ENCODE assay signal across 9 cellular contexts in genomic region chr18:74994502-74995403, GRCh38.
A peak's percentile ranks its signal among the peaks of the same experiment; 100 is the strongest.
DNase-seq lines count a peak whose midpoint lies in the region; ATAC-seq and TF ChIP-seq lines count a peak whose summit lies in the region.
"Had no signal": no experiment of that assay in that cellular context is flagged by ENCODE, and none has a peak within 500 bp of the region (broad histone marks: within the 10 kb centered on the region; RNA-seq: fewer than 3 reads in every experiment).

No MANE protein-coding gene starts in this region.

- peak overlapping the region; percentile 59 for H3K4me3 Mint-ChIP-seq in activated CD8-positive, alpha-beta T cell treated with anti-CD3 and anti-CD28 coated beads for 36 hours

- peaks cover 10% of the 10 kb centered on the region for H3K4me1 ChIP-seq in lower lobe of right lung

- no peaks in the 10 kb centered on the region for H3K9me3 ChIP-seq in lower lobe of right lung

- CTCF ChIA-PET in activated CD8-positive, alpha-beta T cell treated with anti-CD3 and anti-CD28 coated beads for 36 hours (lab: Charles Lee) = no interaction called here

- peak overlapping the region; percentile 39 for H3K27ac ChIP-seq in lower lobe of right lung

- peak overlapping the region; percentile 94 for H3K27ac Mint-ChIP-seq in activated CD8-positive, alpha-beta T cell treated with anti-CD3 and anti-CD28 coated beads for 36 hours

- H3K9me3 Mint-ChIP-seq in activated CD8-positive, alpha-beta T cell treated with anti-CD3 and anti-CD28 coated beads for 36 hours = no peaks in the 10 kb centered on the region

- no peak for TF ChIP-seq CTCF in GM10266 (IDR thresholded peaks at IDR 0.05; ENCODE audit: control insufficient read depth, insufficient read depth, low read depth, missing control alignments)
- no peak for TF ChIP-seq CTCF in activated CD8-positive, alpha-beta T cell treated with anti-CD3 and anti-CD28 coated beads for 36 hours (IDR thresholded peaks at IDR 0.05)
- no peak for TF ChIP-seq CTCF in lower lobe of right lung (IDR thresholded peaks at IDR 0.05)

- DNase-seq in GM10266 (ENCODE audit: extremely low spot score) = peak; percentile 57
- peak; percentile 49 for DNase-seq in activated CD8-positive, alpha-beta T cell treated with anti-CD3 and anti-CD28 coated beads for 36 hours
- no peak for DNase-seq in lower lobe of right lung
- DNase-seq in Ammon's horn (ENCODE audit: low spot score) = no peak
- no peak for DNase-seq in D341Med (ENCODE audit: low spot score)
- no peak for DNase-seq in DMS114 treated with DMSO at 0.1 percent for 48 hours (lab: John Stamatoyannopoulos, UW; ENCODE audit: unreplicated experiment)

- H3K4me3 ChIP-seq in lower lobe of right lung = no peak overlapping the region

- POLR2A ChIA-PET in activated CD8-positive, alpha-beta T cell treated with anti-CD3 and anti-CD28 coated beads for 36 hours (lab: Charles Lee) = interaction anchor here (0.6 kb wide), 1 partner anchor 76 kb away, joined by 3 read pairs; no protein-coding TSS in a partner anchor

- no peaks in the 10 kb centered on the region for H3K36me3 ChIP-seq in lower lobe of right lung

- no peaks in the 10 kb centered on the region for H3K27me3 Mint-ChIP-seq in activated CD8-positive, alpha-beta T cell treated with anti-CD3 and anti-CD28 coated beads for 36 hours

- peaks cover 45% of the 10 kb centered on the region for H3K4me1 Mint-ChIP-seq in activated CD8-positive, alpha-beta T cell treated with anti-CD3 and anti-CD28 coated beads for 36 hours (ENCODE audit: low read depth)

- H3K27me3 ChIP-seq in lower lobe of right lung (ENCODE audit: low read depth) = no peaks in the 10 kb centered on the region

- intact Hi-C loops in activated CD8-positive, alpha-beta T cell treated with anti-CD3 and anti-CD28 coated beads for 36 hours (cut with micrococcal nuclease) = loop anchor here (10.0 kb wide), 1 partner anchor 80 kb away; no protein-coding TSS in a partner anchor
- intact Hi-C loops in lower lobe of right lung (cut with DNase I) = no loop called here

- H3K36me3 Mint-ChIP-seq in activated CD8-positive, alpha-beta T cell treated with anti-CD3 and anti-CD28 coated beads for 36 hours (ENCODE audit: low read depth) = peaks cover 10% of the 10 kb centered on the region

- ATAC-seq in GM19467 (IDR thresholded peaks at IDR 0.05; ENCODE audit: unreplicated experiment) (peak; percentile 81), HG03442 (IDR thresholded peaks at IDR 0.05; ENCODE audit: unreplicated experiment) (peak; percentile 83), lower lobe of right lung (peak; percentile 48 to 67)
- ATAC-seq in activated CD8-positive, alpha-beta T cell treated with anti-CD3 and anti-CD28 coated beads for 36 hours = peak; percentile 80
- ATAC-seq: left colon had no signal

Comparison
In these comparisons a context has a peak if more than half of its experiments do, and no peak if none do; other contexts are left out.
1. DNase-seq: peak in GM10266 (single experiment) and activated CD8-positive, alpha-beta T cell treated with anti-CD3 and anti-CD28 coated beads for 36 hours (single experiment); none in lower lobe of right lung (single experiment), Ammon's horn (single experiment), D341Med (single experiment) and DMS114 treated with DMSO at 0.1 percent for 48 hours (single experiment).
2. Peak in every context shown above with its lines, with median percentiles within 50 percentile points of each other: ATAC-seq.